23 cellular contexts compared by ENCODE assay signal in genomic region chr3:188747487-188747886, GRCh38.
"Had no signal": no experiment of that assay in that cellular context is flagged by ENCODE, and none has a peak within 500 bp of the region (broad histone marks: within the 10 kb centered on the region; RNA-seq: fewer than 3 reads in every experiment).

No MANE protein-coding gene starts in this region.

- H3K36me3 Mint-ChIP-seq: natural killer cell, T-cell had no signal

- H3K4me1 ChIP-seq: lower lobe of right lung, suprapubic skin, transverse colon, vagina had no signal

- ATAC-seq: left colon, lower lobe of right lung, natural killer cell, T-cell had no signal

- DNase-seq: activated B cell treated with CpG ODN at 0.5 μM for 24 hours; activated CD4-positive, alpha-beta memory T cell treated with anti-CD3 and anti-CD28 coated beads, Interleukin-2, amount 10 ng/mL, durations not matched to agents 7 days and 5 days; activated CD4-positive, alpha-beta T cell treated with anti-CD3 and anti-CD28 coated beads for 48 hours; activated naive CD4-positive, alpha-beta T cell treated with Interleukin-2 at 50 U/mL for 16 hours; activated T-cell treated with anti-CD3 and anti-CD28 coated beads, Interleukin-2, amount 50 U/mL, for 24 hours; anterior cingulate cortex; brain microvascular endothelial cell; central memory CD4-positive, alpha-beta T cell; glutamatergic neuron; hypothalamus; islet precursor cell; left colon; lower lobe of right lung; natural killer cell; stimulated activated CD4-positive, alpha-beta T cell treated with anti-CD3 and anti-CD28 coated beads, Interleukin-2, amount 100 ng/mL, for 48 hours; T-cell; transverse colon had no signal

- H3K27me3 Mint-ChIP-seq: activated B cell treated with CpG ODN at 0.5 μM for 24 hours; activated CD4-positive, alpha-beta memory T cell treated with anti-CD3 and anti-CD28 coated beads, Interleukin-2, amount 10 ng/mL, durations not matched to agents 7 days and 5 days; activated T-cell treated with anti-CD3 and anti-CD28 coated beads, Interleukin-2, amount 50 U/mL, for 24 hours; stimulated activated naive CD8-positive, alpha-beta T cell treated with anti-CD3 and anti-CD28 coated beads, Interleukin-15, Interleukin-2, amounts not matched to agents 100 ng/mL and 50 ng/mL, for 24 hours; T-cell had no signal

- H3K27ac Mint-ChIP-seq: activated B cell treated with CpG ODN at 0.5 μM for 24 hours; activated CD4-positive, alpha-beta memory T cell treated with anti-CD3 and anti-CD28 coated beads, Interleukin-2, amount 10 ng/mL, durations not matched to agents 7 days and 5 days; activated T-cell treated with anti-CD3 and anti-CD28 coated beads, Interleukin-2, amount 50 U/mL, for 24 hours; activated T-helper 2 cell treated with anti-CD3 and anti-CD28 coated beads, Interferon-gamma antibody, Interleukin-2, Interleukin-4, amounts not matched to agents 10 μg/mL and 5 μg/mL and 100 μg/mL, durations not matched to agents 14 hours and 24 hours and 36 hours; natural killer cell; stimulated activated naive CD8-positive, alpha-beta T cell treated with anti-CD3 and anti-CD28 coated beads, Interleukin-15, Interleukin-2, amounts not matched to agents 100 ng/mL and 50 ng/mL, for 24 hours; T-cell had no signal

- H3K9me3 ChIP-seq: lower lobe of right lung, neutrophil, suprapubic skin, transverse colon, vagina had no signal

- H3K27me3 ChIP-seq: brain microvascular endothelial cell, neutrophil, suprapubic skin, transverse colon, vagina had no signal

- H3K9me3 Mint-ChIP-seq: activated CD4-positive, alpha-beta memory T cell treated with anti-CD3 and anti-CD28 coated beads, Interleukin-2, amount 10 ng/mL, durations not matched to agents 7 days and 5 days; activated T-cell treated with anti-CD3 and anti-CD28 coated beads, Interleukin-2, amount 50 U/mL, for 24 hours; activated T-helper 2 cell treated with anti-CD3 and anti-CD28 coated beads, Interferon-gamma antibody, Interleukin-2, Interleukin-4, amounts not matched to agents 10 μg/mL and 5 μg/mL and 100 μg/mL, durations not matched to agents 14 hours and 24 hours and 36 hours; natural killer cell; stimulated activated naive CD8-positive, alpha-beta T cell treated with anti-CD3 and anti-CD28 coated beads, Interleukin-15, Interleukin-2, amounts not matched to agents 100 ng/mL and 50 ng/mL, for 24 hours; T-cell had no signal

- H3K4me3 Mint-ChIP-seq: activated B cell treated with CpG ODN at 0.5 μM for 24 hours; activated CD4-positive, alpha-beta memory T cell treated with anti-CD3 and anti-CD28 coated beads, Interleukin-2, amount 10 ng/mL, durations not matched to agents 7 days and 5 days; activated T-cell treated with anti-CD3 and anti-CD28 coated beads, Interleukin-2, amount 50 U/mL, for 24 hours; natural killer cell; stimulated activated naive CD8-positive, alpha-beta T cell treated with anti-CD3 and anti-CD28 coated beads, Interleukin-15, Interleukin-2, amounts not matched to agents 100 ng/mL and 50 ng/mL, for 24 hours; T-cell had no signal

- H3K4me1 Mint-ChIP-seq: activated CD4-positive, alpha-beta memory T cell treated with anti-CD3 and anti-CD28 coated beads, Interleukin-2, amount 10 ng/mL, durations not matched to agents 7 days and 5 days had no signal

- H3K4me3 ChIP-seq: coronary artery, lower lobe of right lung, suprapubic skin, transverse colon, vagina had no signal

- H3K36me3 ChIP-seq: brain microvascular endothelial cell, lower lobe of right lung, neutrophil, suprapubic skin, transverse colon, vagina had no signal

- H3K27ac ChIP-seq: brain microvascular endothelial cell, coronary artery, lower lobe of right lung, neutrophil, suprapubic skin, transverse colon, vagina had no signal
